In genomic region chr12:116426391-116427136, GRCh38 we compare ENCODE assay signal across 9 cellular contexts.
DNase-seq lines count a peak whose midpoint lies in the region; ATAC-seq and TF ChIP-seq lines count a peak whose summit lies in the region.
"Had no signal": no experiment of that assay in that cellular context is flagged by ENCODE, and none has a peak within 500 bp of the region (broad histone marks: within the 10 kb centered on the region; RNA-seq: fewer than 3 reads in every experiment).

No MANE protein-coding gene starts in this region.

- peak; percentile 59 for ATAC-seq in WTC11
- ATAC-seq in activated CD8-positive, alpha-beta T cell treated with anti-CD3 and anti-CD28 coated beads for 36 hours = no peak
- no peak for ATAC-seq in left lobe of liver

- H3K27me3 ChIP-seq in left ventricle myocardium inferior (ENCODE audit: low read depth) (peaks cover 25% of the 10 kb centered on the region), sigmoid colon (no peaks in the 10 kb centered on the region)

- H3K4me3 ChIP-seq in left ventricle myocardium inferior (no peak overlapping the region), sigmoid colon (no peak overlapping the region)

- peak overlapping the region; percentile 55 for H3K4me3 Mint-ChIP-seq in WTC11
- H3K4me3 Mint-ChIP-seq in activated CD8-positive, alpha-beta T cell treated with anti-CD3 and anti-CD28 coated beads for 36 hours = no peak overlapping the region

- H3K9me3 Mint-ChIP-seq in WTC11 = peaks cover 7% of the 10 kb centered on the region
- peaks cover 5% of the 10 kb centered on the region for H3K9me3 Mint-ChIP-seq in activated CD8-positive, alpha-beta T cell treated with anti-CD3 and anti-CD28 coated beads for 36 hours

- WGBS in sigmoid colon, 2 donors = 83 to 87% methylated on average over 13 of the region's 13 CpGs

- TF ChIP-seq EP300 in sigmoid colon (IDR thresholded peaks at IDR 0.05) = no peak

- no peak for TF ChIP-seq CTCF in WTC11 (IDR thresholded peaks at IDR 0.05)
- TF ChIP-seq CTCF in left ventricle myocardium inferior (IDR thresholded peaks at IDR 0.05; ENCODE audit: borderline replicate concordance) = peak; percentile 31
- TF ChIP-seq CTCF in sigmoid colon (IDR thresholded peaks at IDR 0.05) = no peak
- TF ChIP-seq CTCF in activated CD8-positive, alpha-beta T cell treated with anti-CD3 and anti-CD28 coated beads for 36 hours (IDR thresholded peaks at IDR 0.05) = no peak

- H3K4me1 Mint-ChIP-seq in WTC11 = peaks cover 40% of the 10 kb centered on the region
- H3K4me1 Mint-ChIP-seq in activated CD8-positive, alpha-beta T cell treated with anti-CD3 and anti-CD28 coated beads for 36 hours (ENCODE audit: low read depth) = no peaks in the 10 kb centered on the region

- in situ Hi-C loops in KBM-7 (cut with MboI; ENCODE audit: low pct_unique_long_range_greater_than_20kb, low sequenced_read_pairs) = no loop called here

- CTCF ChIA-PET in WTC11 (lab: Charles Lee) = interaction anchor here (0.7 to 1.3 kb wide), 6 partner anchors 11 to 282 kb away, joined by 3 to 5 read pairs (median 4); no protein-coding TSS in a partner anchor
- CTCF ChIA-PET in activated CD8-positive, alpha-beta T cell treated with anti-CD3 and anti-CD28 coated beads for 36 hours (lab: Charles Lee) = no interaction called here

- H3K27me3 Mint-ChIP-seq in WTC11 (ENCODE audit: low read depth) = peaks cover 5% of the 10 kb centered on the region
- no peaks in the 10 kb centered on the region for H3K27me3 Mint-ChIP-seq in activated CD8-positive, alpha-beta T cell treated with anti-CD3 and anti-CD28 coated beads for 36 hours

- H3K9me3 ChIP-seq in left ventricle myocardium inferior (replicated peaks) (peaks cover 7% of the 10 kb centered on the region), sigmoid colon (no peaks in the 10 kb centered on the region)

- H3K36me3 ChIP-seq in left ventricle myocardium inferior = no peaks in the 10 kb centered on the region
- H3K36me3 ChIP-seq in sigmoid colon = no peaks in the 10 kb centered on the region

- H3K4me1 ChIP-seq in left ventricle myocardium inferior = peaks cover 12% of the 10 kb centered on the region
- peaks cover 0 to 22% (median 18%) of the 10 kb centered on the region in 4 donors for H3K4me1 ChIP-seq in sigmoid colon

- H3K27ac ChIP-seq in left ventricle myocardium inferior (replicated peaks) = no peak overlapping the region
- H3K27ac ChIP-seq in sigmoid colon = peak overlapping the region; percentile 6 to 47 (median 34)

- intact Hi-C loops in left ventricle myocardium inferior (cut with micrococcal nuclease) (no loop called here), sigmoid colon (cut with DNase I) (no loop called here)
- intact Hi-C loops in activated CD8-positive, alpha-beta T cell treated with anti-CD3 and anti-CD28 coated beads for 36 hours (cut with micrococcal nuclease) = no loop called here

- no peak for TF ChIP-seq POLR2A in sigmoid colon (IDR thresholded peaks at IDR 0.05)

- peaks cover 5% of the 10 kb centered on the region; the same call in 1 of the 2 replicates for H3K36me3 Mint-ChIP-seq in WTC11
- H3K36me3 Mint-ChIP-seq in activated CD8-positive, alpha-beta T cell treated with anti-CD3 and anti-CD28 coated beads for 36 hours (ENCODE audit: low read depth) = no peaks in the 10 kb centered on the region

- DNase-seq in GM04504 (ENCODE audit: low read depth) (peak; percentile 97), WTC11 (ENCODE audit: low spot score) (peak; percentile 69), left ventricle myocardium inferior (peak; percentile 35), sigmoid colon (peak; percentile 85), KBM-7 (no peak), left lobe of liver (ENCODE audit: low spot score) (no peak), activated T-cell treated with anti-CD3 and anti-CD28 coated beads for 4 hours (no peak)
- DNase-seq in activated CD8-positive, alpha-beta T cell treated with anti-CD3 and anti-CD28 coated beads for 36 hours = no peak
- DNase-seq: NCI-H1105 treated with DMSO at 0.1 percent for 48 hours had no signal

- POLR2A ChIA-PET in WTC11 (lab: Charles Lee) = interaction anchor here (0.6 to 1.0 kb wide), 4 partner anchors 98 to 151 kb away, joined by 3 to 6 read pairs (median 4); no protein-coding TSS in a partner anchor
- POLR2A ChIA-PET in activated CD8-positive, alpha-beta T cell treated with anti-CD3 and anti-CD28 coated beads for 36 hours (lab: Charles Lee) = no interaction called here

- peak overlapping the region; percentile 100 for H3K27ac Mint-ChIP-seq in WTC11
- no peak overlapping the region for H3K27ac Mint-ChIP-seq in activated CD8-positive, alpha-beta T cell treated with anti-CD3 and anti-CD28 coated beads for 36 hours

TF ChIP-seq in WTC11, 78 proteins besides CTCF, POLR2A, EP300 and RAD21 (continues in another document):
- TF ChIP-seq GTF2I (CRISPR knock-in tag; conservative IDR thresholded peaks at IDR 0.05) = no peak
- no peak for TF ChIP-seq JAZF1 (CRISPR knock-in tag; IDR thresholded peaks at IDR 0.05)
- TF ChIP-seq ATF3 (CRISPR knock-in tag; conservative IDR thresholded peaks at IDR 0.05) = no peak
- no peak for TF ChIP-seq ZNF396 (CRISPR knock-in tag; IDR thresholded peaks at IDR 0.05; ENCODE audit: borderline replicate concordance)
- peak; percentile 82 for TF ChIP-seq PRDM15 (CRISPR knock-in tag; IDR thresholded peaks at IDR 0.05)
- TF ChIP-seq ZNF121 (CRISPR knock-in tag; IDR thresholded peaks at IDR 0.05) = peak; percentile 97
- no peak for TF ChIP-seq ZNF671 (CRISPR knock-in tag; IDR thresholded peaks at IDR 0.05)
- TF ChIP-seq ZMAT4 (CRISPR knock-in tag; IDR thresholded peaks at IDR 0.05) = no peak
- no peak for TF ChIP-seq AFF4 (CRISPR knock-in tag; IDR thresholded peaks at IDR 0.05; ENCODE audit: borderline replicate concordance)
- TF ChIP-seq SP1 (CRISPR knock-in tag; conservative IDR thresholded peaks at IDR 0.05) = no peak
- TF ChIP-seq RELA (CRISPR knock-in tag; IDR thresholded peaks at IDR 0.05; ENCODE audit: borderline replicate concordance) = no peak
- TF ChIP-seq NFE2L1 (CRISPR knock-in tag; IDR thresholded peaks at IDR 0.05) = no peak
- no peak for TF ChIP-seq ZBTB21 (CRISPR knock-in tag; IDR thresholded peaks at IDR 0.05; ENCODE audit: borderline replicate concordance)
- no peak for TF ChIP-seq TP53 (CRISPR knock-in tag; IDR thresholded peaks at IDR 0.05)

Comparison
In these comparisons a context has a peak if more than half of its experiments do, and no peak if none do; other contexts are left out.
1. DNase-seq: peak in GM04504 (single experiment), WTC11 (single experiment), left ventricle myocardium inferior (single experiment) and sigmoid colon (single experiment); none in KBM-7 (single experiment), activated CD8-positive, alpha-beta T cell treated with anti-CD3 and anti-CD28 coated beads for 36 hours (single experiment), left lobe of liver (single experiment) and activated T-cell treated with anti-CD3 and anti-CD28 coated beads for 4 hours (single experiment).